ENCODE assay signal across 1 cellular context in genomic region chr7:156998988-156999610, GRCh38.
TF ChIP-seq lines count a peak whose summit lies in the region.

No MANE protein-coding gene starts in this region.

TF ChIP-seq in A549, 52 proteins besides CTCF, POLR2A, EP300 and RAD21 (continued from another document):
- TF ChIP-seq, protein P1, sequence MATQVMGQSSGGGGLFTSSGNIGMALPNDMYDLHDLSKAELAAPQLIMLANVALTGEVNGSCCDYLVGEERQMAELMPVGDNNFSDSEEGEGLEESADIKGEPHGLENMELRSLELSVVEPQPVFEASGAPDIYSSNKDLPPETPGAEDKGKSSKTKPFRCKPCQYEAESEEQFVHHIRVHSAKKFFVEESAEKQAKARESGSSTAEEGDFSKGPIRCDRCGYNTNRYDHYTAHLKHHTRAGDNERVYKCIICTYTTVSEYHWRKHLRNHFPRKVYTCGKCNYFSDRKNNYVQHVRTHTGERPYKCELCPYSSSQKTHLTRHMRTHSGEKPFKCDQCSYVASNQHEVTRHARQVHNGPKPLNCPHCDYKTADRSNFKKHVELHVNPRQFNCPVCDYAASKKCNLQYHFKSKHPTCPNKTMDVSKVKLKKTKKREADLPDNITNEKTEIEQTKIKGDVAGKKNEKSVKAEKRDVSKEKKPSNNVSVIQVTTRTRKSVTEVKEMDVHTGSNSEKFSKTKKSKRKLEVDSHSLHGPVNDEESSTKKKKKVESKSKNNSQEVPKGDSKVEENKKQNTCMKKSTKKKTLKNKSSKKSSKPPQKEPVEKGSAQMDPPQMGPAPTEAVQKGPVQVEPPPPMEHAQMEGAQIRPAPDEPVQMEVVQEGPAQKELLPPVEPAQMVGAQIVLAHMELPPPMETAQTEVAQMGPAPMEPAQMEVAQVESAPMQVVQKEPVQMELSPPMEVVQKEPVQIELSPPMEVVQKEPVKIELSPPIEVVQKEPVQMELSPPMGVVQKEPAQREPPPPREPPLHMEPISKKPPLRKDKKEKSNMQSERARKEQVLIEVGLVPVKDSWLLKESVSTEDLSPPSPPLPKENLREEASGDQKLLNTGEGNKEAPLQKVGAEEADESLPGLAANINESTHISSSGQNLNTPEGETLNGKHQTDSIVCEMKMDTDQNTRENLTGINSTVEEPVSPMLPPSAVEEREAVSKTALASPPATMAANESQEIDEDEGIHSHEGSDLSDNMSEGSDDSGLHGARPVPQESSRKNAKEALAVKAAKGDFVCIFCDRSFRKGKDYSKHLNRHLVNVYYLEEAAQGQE (IDR thresholded peaks at IDR 0.05), result no peak
- no peak for TF ChIP-seq HMGXB4 (CRISPR knock-in tag; IDR thresholded peaks at IDR 0.05; ENCODE audit: borderline replicate concordance)
- TF ChIP-seq KDM1A (IDR thresholded peaks at IDR 0.05; ENCODE audit: low read depth), result no peak
- TF ChIP-seq GATA3 (IDR thresholded peaks at IDR 0.05; ENCODE audit: borderline replicate concordance), result no peak
- TF ChIP-seq ZNF302 (CRISPR knock-in tag; IDR thresholded peaks at IDR 0.05), result no peak
- TF ChIP-seq CHD4 (IDR thresholded peaks at IDR 0.05; ENCODE audit: borderline replicate concordance), result no peak
